Comparison of ENCODE assay signal across 10 cellular contexts in the genomic region with DNA sequence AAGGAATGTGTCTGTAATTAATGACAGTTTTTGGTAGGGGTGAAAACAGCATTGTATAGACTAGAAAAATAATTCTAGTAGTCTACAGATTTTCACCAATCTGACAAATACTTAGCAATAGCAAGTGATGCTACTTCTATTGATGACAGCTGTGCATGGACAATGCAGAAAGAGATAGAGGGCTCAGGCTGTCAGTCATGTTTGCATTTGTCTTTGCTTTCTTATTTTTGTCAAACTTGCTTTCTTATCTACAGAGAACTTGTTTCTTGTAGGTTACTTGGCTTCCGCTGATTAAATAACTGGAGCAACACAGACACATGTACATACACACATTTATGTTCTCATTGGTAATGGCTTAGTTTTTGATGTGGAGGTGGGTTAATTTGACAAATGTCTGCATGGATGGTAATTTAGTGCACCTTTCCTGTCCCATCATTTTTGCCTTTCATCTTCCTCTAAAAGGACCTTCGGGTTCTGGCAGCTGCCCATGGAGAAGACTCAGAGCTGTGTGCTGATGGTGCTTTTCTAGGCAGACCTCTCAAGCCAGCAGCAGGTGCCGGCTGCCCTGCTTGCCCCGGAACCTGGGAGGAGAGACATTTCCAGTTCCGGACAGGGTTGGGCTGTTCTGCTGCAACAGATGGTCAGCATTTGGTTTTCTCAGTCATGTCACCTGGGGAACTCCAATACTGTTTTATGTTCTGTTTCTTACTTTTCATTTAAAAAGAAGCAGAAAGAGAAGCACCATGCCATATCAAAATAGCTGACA. TPM values are rescaled to one million over a fixed set of nuclear protein-coding genes. Genes with fewer than 3 reads are reported as not detected.
DNase-seq lines count a peak whose midpoint lies in the region; ATAC-seq and TF ChIP-seq lines count a peak whose summit lies in the region.
"Had no signal": no experiment of that assay in that cellular context is flagged by ENCODE, and none has a peak within 500 bp of the region (broad histone marks: within the 10 kb centered on the region; RNA-seq: fewer than 3 reads in every experiment).

No MANE protein-coding gene starts in this region.

- no peaks in the 10 kb centered on the region for H3K9me3 ChIP-seq in A673 (ENCODE audit: low read depth, low read length, poor library complexity, severe bottlenecking)
- H3K9me3 ChIP-seq: esophagus muscularis mucosa had no signal

- H3K4me3 ChIP-seq in A673 (ENCODE audit: low read depth, low read length, poor library complexity, severe bottlenecking) = no peak overlapping the region
- H3K4me3 ChIP-seq: esophagus muscularis mucosa had no signal

- peak overlapping the region; percentile 44 for H3K27ac Mint-ChIP-seq in central memory CD8-positive, alpha-beta T cell (ENCODE audit: low read depth)
- H3K27ac Mint-ChIP-seq: naive B cell had no signal

- BruUV-seq in A673 (replicated peaks; lab: Mats Ljungman, UMichigan) = no TSS peak

- DNase-seq in central memory CD8-positive, alpha-beta T cell (ENCODE audit: low spot score in 2 of 2) = no peak
- DNase-seq in A673 (ENCODE audit: low spot score) (no peak), NCI-H2081 treated with DMSO at 0.1 percent for 48 hours (lab: John Stamatoyannopoulos, UW) (no peak), NCI-H345 (lab: John Stamatoyannopoulos, UW) (no peak), dermis blood vessel endothelial cell (no peak)
- DNase-seq: naive B cell had no signal

- H3K4me1 ChIP-seq in A673 (ENCODE audit: insufficient read depth, low read length, poor library complexity, severe bottlenecking) = no peaks in the 10 kb centered on the region
- H3K4me1 ChIP-seq: esophagus muscularis mucosa had no signal

- H3K36me3 Mint-ChIP-seq in central memory CD8-positive, alpha-beta T cell (ENCODE audit: insufficient read depth) = peaks cover 5% of the 10 kb centered on the region
- H3K36me3 Mint-ChIP-seq: naive B cell had no signal

- intact Hi-C loops in A673 (cut with micrococcal nuclease; ENCODE audit: unreplicated experiment) = no loop called here

- H3K4me3 Mint-ChIP-seq in central memory CD8-positive, alpha-beta T cell = peak overlapping the region; percentile 7
- H3K4me3 Mint-ChIP-seq: naive B cell had no signal

- ATAC-seq in GM18858 (IDR thresholded peaks at IDR 0.05; ENCODE audit: unreplicated experiment) = peak; percentile 53
- peak; percentile 67 for ATAC-seq in GM21390 (IDR thresholded peaks at IDR 0.05; ENCODE audit: unreplicated experiment)
- peak; percentile 49 for ATAC-seq in HG03342 (IDR thresholded peaks at IDR 0.05; ENCODE audit: unreplicated experiment)
- ATAC-seq in central memory CD8-positive, alpha-beta T cell (replicated peaks; ENCODE audit: extremely low read depth, poor library complexity, severe bottlenecking) = no peak

- POLR2A ChIA-PET in A673 (lab: Charles Lee; ENCODE audit: low non-redundant PET) = no interaction called here

- H3K4me1 Mint-ChIP-seq in central memory CD8-positive, alpha-beta T cell = peaks cover 63% of the 10 kb centered on the region
- H3K4me1 Mint-ChIP-seq: naive B cell had no signal

- H3K36me3 ChIP-seq in A673 (ENCODE audit: insufficient read depth, low read length, poor library complexity, severe bottlenecking) = no peaks in the 10 kb centered on the region
- H3K36me3 ChIP-seq: esophagus muscularis mucosa had no signal

- H3K9me3 Mint-ChIP-seq in central memory CD8-positive, alpha-beta T cell = no peaks in the 10 kb centered on the region

- no peak overlapping the region for H3K27ac ChIP-seq in A673 (ENCODE audit: low read depth, low read length, poor library complexity, severe bottlenecking)
- H3K27ac ChIP-seq: esophagus muscularis mucosa had no signal

- CTCF ChIA-PET in A673 (lab: Charles Lee) = no interaction called here

- no peaks in the 10 kb centered on the region for H3K27me3 Mint-ChIP-seq in central memory CD8-positive, alpha-beta T cell
- H3K27me3 Mint-ChIP-seq: naive B cell had no signal

- no peak for TF ChIP-seq CTCF in A673 (conservative IDR thresholded peaks at IDR 0.05; ENCODE audit: low read depth, low read length)

- peaks cover 10% of the 10 kb centered on the region for H3K27me3 ChIP-seq in A673 (replicated peaks; ENCODE audit: insufficient read depth, low read depth, low read length, poor library complexity)
- H3K27me3 ChIP-seq: esophagus muscularis mucosa had no signal

RNA-seq across cellular contexts. Expression of a gene that starts 28.8 kb away (rescaled TPM):
- 0.42 and 0.88 TPM in 2 replicates for total RNA-seq in A673 (2021)
- total RNA-seq in dermis blood vessel endothelial cell = under 0.01 and 0.28 TPM in 2 replicates
